ENCODE assay signal across 25 cellular contexts in genomic region chr11:94212898-94213297, GRCh38.
"Had no signal": no experiment of that assay in that cellular context is flagged by ENCODE, and none has a peak within 500 bp of the region (broad histone marks: within the 10 kb centered on the region; RNA-seq: fewer than 3 reads in every experiment).

No MANE protein-coding gene starts in this region.

- H3K36me3 ChIP-seq: stomach, suprapubic skin, thoracic aorta, thyroid gland, tibial artery, tibial nerve, transverse colon, upper lobe of left lung, upper lobe of right lung, uterus, vagina had no signal

- H3K27ac ChIP-seq: stomach, suprapubic skin, testis, thoracic aorta, tibial artery, tibial nerve, transverse colon, upper lobe of left lung, upper lobe of right lung, uterus, vagina had no signal

- H3K4me1 ChIP-seq: stomach, suprapubic skin, testis, tibial artery, tibial nerve, transverse colon, upper lobe of left lung, upper lobe of right lung, uterus, vagina had no signal

- ATAC-seq: stimulated activated effector memory CD8-positive, alpha-beta T cell treated with anti-CD3 and anti-CD28 coated beads, Interleukin-12 subunit alpha, Interleukin-12 subunit beta, amount 100 ng/mL, for 72 hours; stimulated activated memory B cell treated with anti-CD40 and anti-IgM and Interleukin-4, amounts not matched to agents 10 μg/mL and 1 μg/mL and 100 μg/mL, for 72 hours; stimulated activated naive B cell treated with anti-CD40 and anti-IgM and Interleukin-4, amounts not matched to agents 10 μg/mL and 1 μg/mL and 100 μg/mL, for 72 hours; stimulated activated naive CD8-positive, alpha-beta T cell treated with anti-CD3 and anti-CD28 coated beads, Interleukin-15, amount 100 ng/mL, for 72 hours; stimulated activated naive CD8-positive, alpha-beta T cell treated with anti-CD3 and anti-CD28 coated beads, Interleukin-15, Interleukin-2, amounts not matched to agents 100 U/mL and 50 U/mL, for 24 hours; upper lobe of right lung had no signal

- H3K9me3 ChIP-seq: testis, thyroid gland, tibial artery, transverse colon, upper lobe of left lung, upper lobe of right lung, uterus, vagina had no signal

- DNase-seq: stimulated activated CD4-positive, alpha-beta T cell treated with anti-CD3 and anti-CD28 coated beads, Interleukin-2, amount 100 ng/mL, for 48 hours; stimulated activated CD4-positive, alpha-beta T cell treated with anti-CD3 and anti-CD28 coated beads, Interleukin-4, amount 100 ng/mL, for 1 hour; stimulated activated CD4-positive, alpha-beta T cell treated with anti-CD3 and anti-CD28 coated beads, Interleukin-4, amount 100 ng/mL, for 24 hours; stimulated activated CD4-positive, alpha-beta T cell treated with anti-CD3 and anti-CD28 coated beads, Interleukin-4, amount 100 ng/mL, for 4 hours; stimulated activated CD8-positive, alpha-beta memory T cell treated with anti-CD3 and anti-CD28 coated beads, Interleukin-4, amount 100 ng/mL, for 48 hours; stimulated activated naive B cell treated with anti-CD40 and anti-IgM and Interleukin-4, amounts not matched to agents 10 μg/mL and 1 μg/mL and 100 μg/mL, for 72 hours; stimulated activated naive CD4-positive, alpha-beta T cell; stimulated activated naive CD4-positive, alpha-beta T cell treated with Interleukin-2 at 50 U/mL for 16 hours; stimulated activated naive CD8-positive, alpha-beta T cell treated with anti-CD3 and anti-CD28 coated beads, Interleukin-15, amount 100 ng/mL, for 72 hours; stimulated activated naive CD8-positive, alpha-beta T cell treated with anti-CD3 and anti-CD28 coated beads, Interleukin-15, Interleukin-2, amounts not matched to agents 100 U/mL and 50 U/mL, for 24 hours; stomach; substantia nigra; testis; thyroid gland; tibial artery; transverse colon; upper lobe of left lung; upper lobe of right lung; uterus had no signal

- H3K27me3 ChIP-seq: stomach, suprapubic skin, testis, thyroid gland, tibial artery, tibial nerve, transverse colon, upper lobe of left lung, upper lobe of right lung, uterus, vagina had no signal

- H3K4me3 ChIP-seq: stomach, suprapubic skin, testis, thoracic aorta, thyroid gland, tibial artery, tibial nerve, transverse colon, upper lobe of left lung, upper lobe of right lung, uterus, vagina had no signal
